Comparison of ENCODE assay signal across 8 cellular contexts in the genomic region with DNA sequence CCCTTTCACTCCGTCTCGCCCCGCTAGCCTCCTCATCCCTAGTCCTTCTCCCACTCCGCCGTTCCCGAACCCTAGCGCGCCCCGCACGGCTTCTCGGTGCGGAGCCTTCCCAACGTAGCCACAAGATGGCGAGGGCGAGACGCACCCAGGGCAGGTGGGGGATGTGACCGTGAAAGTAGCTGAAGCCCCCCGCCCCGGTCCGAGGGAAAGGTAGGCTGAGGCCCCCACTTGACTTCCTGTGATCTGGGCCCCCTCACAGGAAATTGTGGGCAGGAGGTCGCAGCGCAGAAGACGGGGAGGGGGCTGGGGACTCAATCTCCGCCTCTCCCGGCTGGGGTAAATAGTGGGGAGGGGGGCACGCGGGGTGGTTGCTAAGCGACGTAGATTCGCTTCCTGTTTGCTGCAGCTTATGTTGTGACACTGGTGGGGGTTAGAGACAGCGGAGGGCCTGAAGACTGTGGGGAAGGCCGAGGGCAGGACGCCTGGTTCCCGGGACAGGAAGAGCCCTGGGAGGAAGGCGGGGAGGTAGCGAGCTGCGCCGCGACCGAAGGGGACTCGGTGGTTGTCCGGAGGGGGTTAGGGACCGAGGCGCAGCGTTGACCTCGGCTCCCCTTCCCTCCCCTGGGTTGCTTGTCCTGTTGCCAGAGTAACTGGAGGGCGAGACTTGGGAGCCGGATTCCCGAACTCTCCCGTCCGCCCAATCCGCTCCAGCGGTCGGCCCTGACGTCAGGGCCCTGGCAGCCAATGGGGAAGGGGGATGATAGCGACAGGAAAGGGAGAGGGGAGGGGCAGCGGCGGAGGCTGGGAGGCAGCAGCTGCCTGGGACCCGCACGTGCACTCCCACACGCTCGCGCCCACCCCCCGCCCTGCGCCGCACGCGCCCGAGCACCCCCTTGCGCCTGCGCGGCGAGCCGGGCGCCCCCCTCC. TPM values are rescaled to one million over a fixed set of nuclear protein-coding genes. Genes with fewer than 3 reads are reported as not detected.
A peak's percentile ranks its signal among the peaks of the same experiment; 100 is the strongest.
DNase-seq lines count a peak whose midpoint lies in the region; ATAC-seq, FAIRE-seq and TF ChIP-seq lines count a peak whose summit lies in the region.

No MANE protein-coding gene starts in this region.

- H3K36me3 ChIP-seq in esophagus muscularis mucosa: peaks cover 0 to 6% (median 2%) of the 10 kb centered on the region in 4 donors
- peaks cover 0 to 8% of the 10 kb centered on the region in 2 donors for H3K36me3 ChIP-seq in muscle layer of duodenum (ENCODE audit: control insufficient read depth in 1 of 2, insufficient read depth in 2 of 2, low read length in 2 of 2)

- WGBS in esophagus muscularis mucosa: 0% methylated on average over 34 of the region's 75 CpGs

- intact Hi-C loops in esophagus muscularis mucosa (cut with DNase I): loop anchor here (2.0 kb wide), 1 partner anchor 50 kb away; no protein-coding TSS in a partner anchor

- H3K27ac ChIP-seq in esophagus muscularis mucosa (replicated peaks in 1 of 4) (peak overlapping the region; percentile 97 to 98 (median 98)), muscle layer of duodenum (ENCODE audit: low read length) (peak overlapping the region; percentile 98)

- no peaks in the 10 kb centered on the region for H3K27me3 ChIP-seq in esophagus muscularis mucosa
- no peaks in the 10 kb centered on the region for H3K27me3 ChIP-seq in muscle layer of duodenum (ENCODE audit: low read depth, low read length)

- H3K9me3 ChIP-seq in esophagus muscularis mucosa: no peaks in the 10 kb centered on the region
- H3K9me3 ChIP-seq in muscle layer of duodenum (ENCODE audit: control insufficient read depth in 1 of 2, low read length in 2 of 2): no peaks in the 10 kb centered on the region

- peak; percentile 83 to 87 (median 85) for TF ChIP-seq CTCF in esophagus muscularis mucosa (IDR thresholded peaks at IDR 0.05)

- TF ChIP-seq POLR2A in esophagus muscularis mucosa (IDR thresholded peaks at IDR 0.05; ENCODE audit: low read depth): peak; percentile 77

- H3K4me3 ChIP-seq in esophagus muscularis mucosa (peak overlapping the region; percentile 62 to 94 (median 80)), muscle layer of duodenum (ENCODE audit: low read depth in 1 of 2, low read length in 2 of 2) (peak overlapping the region; percentile 83 to 91)

- peak; percentile 90 for DNase-seq in DMS153 (lab: John Stamatoyannopoulos, UW)
- DNase-seq in LHCN-M2 (ENCODE audit: low read depth): peak; percentile 98
- DNase-seq in RCC 7860 (ENCODE audit: low spot score): peak; percentile 86
- peak; percentile 78 for DNase-seq in activated T-helper 1 cell treated with Interleukin-2 at 50 U/mL for 16 hours (ENCODE audit: low read depth)
- peak; percentile 99 for DNase-seq in esophagus muscularis mucosa (ENCODE audit: extremely low spot score)
- DNase-seq in stimulated activated CD8-positive, alpha-beta memory T cell treated with anti-CD3 and anti-CD28 coated beads, Interleukin-7, amount 100 ng/mL, for 24 hours (ENCODE audit: low read depth): peak; percentile 76

- no peak for TF ChIP-seq EP300 in esophagus muscularis mucosa (IDR thresholded peaks at IDR 0.05)

- FAIRE-seq in RCC 7860 (lab: Jason Lieb, UNC): peak; percentile 77

- H3K4me1 ChIP-seq in esophagus muscularis mucosa (peaks cover 44 to 56% (median 52%) of the 10 kb centered on the region in 4 donors), muscle layer of duodenum (ENCODE audit: control insufficient read depth in 1 of 2, insufficient read depth in 2 of 2, low read length in 2 of 2) (peaks cover 27 to 42% of the 10 kb centered on the region in 2 donors)

- ATAC-seq in GM21786 (IDR thresholded peaks at IDR 0.05; ENCODE audit: unreplicated experiment): peak; percentile 35

RNA-seq across cellular contexts. Expression of gene KDM6B, which starts 1.1 kb away (rescaled TPM):
- 1.8 and 2.1 TPM in 2 replicates for total RNA-seq in LHCN-M2 (2014; rRNA removed)
- 2.7 TPM for polyA plus RNA-seq in LHCN-M2 (2012)
- 100 to 1,000 TPM in 1 of 4 donors, 10 to 100 TPM in 3; 10.8 to 101 (median 15.1) TPM for total RNA-seq in esophagus muscularis mucosa

RNA-seq across cellular contexts. Expression of gene TMEM88, which starts 19.7 kb away (rescaled TPM):
- total RNA-seq in LHCN-M2 (2014; rRNA removed) (1.1 TPM in 1 of 2 replicates, not detected in the other), esophagus muscularis mucosa (10 to 100 TPM; 13.3 to 45.9 (median 42.5) TPM)
- polyA plus RNA-seq in LHCN-M2 (2012): 0.24 TPM

RNA-seq across cellular contexts. Expression of gene NAA38, which starts 22.2 kb away (rescaled TPM):
- total RNA-seq in LHCN-M2 (2014; rRNA removed): 80.8 and 89.6 TPM in 2 replicates
- 230 TPM for polyA plus RNA-seq in LHCN-M2 (2012)
- total RNA-seq in esophagus muscularis mucosa: 100 to 1,000 TPM in 2 of 4 donors, 10 to 100 TPM in 2; 61.4 to 110 (median 102) TPM

RNA-seq across cellular contexts. Expression of gene CYB5D1, which starts 22.6 kb away (rescaled TPM):
- total RNA-seq in LHCN-M2 (2014; rRNA removed) (5.6 and 7.8 TPM in 2 replicates), esophagus muscularis mucosa (10 to 100 TPM; 11.6 to 14.9 (median 12.0) TPM)
- polyA plus RNA-seq in LHCN-M2 (2012): 4.1 TPM

RNA-seq across cellular contexts. Expression of gene CHD3, which starts 53.4 kb away (rescaled TPM):
- total RNA-seq in LHCN-M2 (2014; rRNA removed): 83.2 and 98.2 TPM in 2 replicates
- 85.2 TPM for polyA plus RNA-seq in LHCN-M2 (2012)
- total RNA-seq in esophagus muscularis mucosa: 100 to 1,000 TPM in 3 of 4 donors, 10 to 100 TPM in 1; 82.7 to 139 (median 111) TPM

Comparison
In these comparisons a context has a peak if more than half of its experiments do, and no peak if none do; other contexts are left out.
1. Peak in every context shown above with its lines: DNase-seq, ATAC-seq, H3K4me3 ChIP-seq and H3K27ac ChIP-seq.